Comparison of ENCODE assay signal across 1 cellular context in genomic region chr6:16781348-16782169, GRCh38.
TF ChIP-seq lines count a peak whose summit lies in the region.

No MANE protein-coding gene starts in this region.

TF ChIP-seq in HCT116, 20 proteins besides CTCF, POLR2A, EP300 and RAD21 (continued from another document):
- TF ChIP-seq TCF7L2 (IDR thresholded peaks at IDR 0.05; ENCODE audit: borderline replicate concordance, extremely low read depth, insufficient read depth, insufficient read length) (no peak), EZH2 (IDR thresholded peaks at IDR 0.05) (no peak), EGR1 (IDR thresholded peaks at IDR 0.05; ENCODE audit: low read depth) (no peak), ZFX (IDR thresholded peaks at IDR 0.05) (no peak)
